Comparison of ENCODE assay signal across 8 cellular contexts in the genomic region with DNA sequence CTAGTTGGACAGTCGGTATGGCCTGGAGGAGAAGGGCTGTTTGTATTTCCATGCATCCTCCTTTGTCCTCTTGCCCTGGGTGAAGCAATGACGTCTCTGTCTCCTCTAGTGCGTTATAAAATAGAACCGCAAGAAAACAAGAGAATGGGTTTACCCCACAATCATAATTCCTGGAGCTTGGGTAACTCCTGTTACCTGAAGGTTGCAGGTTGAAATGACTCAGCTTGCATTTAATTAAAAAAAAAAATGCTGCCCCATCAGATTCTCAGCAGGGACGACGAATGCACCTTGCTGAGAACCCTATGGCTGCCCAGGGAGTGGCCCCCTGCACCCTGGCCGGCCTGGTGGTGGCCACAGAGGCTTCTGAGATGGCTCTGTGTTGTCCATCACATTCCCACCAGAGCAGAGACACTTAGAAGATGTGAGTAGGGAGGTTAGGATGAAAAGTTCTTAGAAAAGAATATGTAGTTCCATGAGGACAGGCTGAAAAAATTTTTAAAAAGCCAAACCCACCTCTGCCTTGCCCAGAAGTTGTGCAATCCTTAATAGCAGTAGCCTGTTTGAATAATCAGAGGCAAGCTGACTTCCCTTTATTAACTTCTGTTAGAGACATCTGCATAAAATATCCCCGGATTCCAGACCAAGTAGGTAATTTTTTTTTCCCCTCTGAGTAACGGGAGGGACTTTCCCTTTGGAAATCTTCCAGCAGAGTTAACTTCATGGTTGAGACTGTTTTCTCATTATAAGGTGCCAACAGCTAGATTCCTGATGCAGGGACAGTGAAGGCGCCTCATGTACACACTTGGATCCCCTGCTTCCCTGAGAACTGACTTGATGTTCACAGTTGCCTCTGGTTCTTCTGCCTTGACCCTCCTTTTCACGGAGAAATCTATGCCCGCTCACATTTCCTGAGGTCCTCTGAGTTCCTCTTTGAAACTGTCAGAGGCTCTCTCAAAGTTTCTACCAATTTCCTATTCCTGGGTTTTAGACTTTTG.
DNase-seq lines count a peak whose midpoint lies in the region; ATAC-seq and TF ChIP-seq lines count a peak whose summit lies in the region.

No MANE protein-coding gene starts in this region.

- peaks cover 0 to 8% (median 0%) of the 10 kb centered on the region in 9 donors for H3K36me3 ChIP-seq in heart right ventricle

- H3K27ac Mint-ChIP-seq in activated T-cell treated with anti-CD3 and anti-CD28 coated beads, Interleukin-2, amount 50 U/mL, for 72 hours: peak overlapping the region; percentile 92
- peak overlapping the region; percentile 100 for H3K27ac Mint-ChIP-seq in activated T-helper 17 cell treated with anti-CD3 and anti-CD28 coated beads, Interleukin-2, amount 50 U/mL, for 72 hours

- H3K4me3 Mint-ChIP-seq in activated T-cell treated with anti-CD3 and anti-CD28 coated beads, Interleukin-2, amount 50 U/mL, for 72 hours: peak overlapping the region; percentile 80 to 90
- H3K4me3 Mint-ChIP-seq in activated T-helper 17 cell treated with anti-CD3 and anti-CD28 coated beads, Interleukin-2, amount 50 U/mL, for 72 hours: peak overlapping the region; percentile 94

- H3K4me3 ChIP-seq in heart right ventricle: peak overlapping the region in 6 of 10 donors; percentile 8 to 28 (median 22)
- H3K4me3 ChIP-seq in skeletal muscle cell (ENCODE audit: low read depth, low read length): no peak overlapping the region

- TF ChIP-seq CTCF in heart right ventricle (IDR thresholded peaks at IDR 0.05): no peak

- H3K36me3 Mint-ChIP-seq in activated T-cell treated with anti-CD3 and anti-CD28 coated beads, Interleukin-2, amount 50 U/mL, for 72 hours (ENCODE audit: insufficient read depth in 2 of 2): peaks cover 7 to 17% of the 10 kb centered on the region in 2 donors
- peaks cover 65% of the 10 kb centered on the region for H3K36me3 Mint-ChIP-seq in activated T-helper 17 cell treated with anti-CD3 and anti-CD28 coated beads, Interleukin-2, amount 50 U/mL, for 72 hours (ENCODE audit: low read depth)

- H3K4me1 ChIP-seq in heart right ventricle: peaks cover 8 to 77% (median 42%) of the 10 kb centered on the region in 9 donors

- peak overlapping the region; percentile 32 to 94 (median 81) for H3K27ac ChIP-seq in heart right ventricle

- no peak for DNase-seq in activated T-cell treated with anti-CD3 and anti-CD28 coated beads, Interleukin-2, amount 50 U/mL, for 72 hours
- no peak for DNase-seq in activated T-cell treated with anti-CD3 and anti-CD28 coated beads for 4 hours
- DNase-seq in heart right ventricle: peak in 1 of 2 donors; percentile 31
- peak; percentile 65 for DNase-seq in skeletal muscle cell (ENCODE audit: low read depth)
- DNase-seq in stimulated activated CD4-positive, alpha-beta T cell treated with anti-CD3 and anti-CD28 coated beads, Interleukin-4, amount 100 ng/mL, for 1 hour: no peak

- no peaks in the 10 kb centered on the region for H3K27me3 Mint-ChIP-seq in activated T-cell treated with anti-CD3 and anti-CD28 coated beads, Interleukin-2, amount 50 U/mL, for 72 hours (ENCODE audit: low read depth)
- no peaks in the 10 kb centered on the region for H3K27me3 Mint-ChIP-seq in activated T-helper 17 cell treated with anti-CD3 and anti-CD28 coated beads, Interleukin-2, amount 50 U/mL, for 72 hours

- no peaks in the 10 kb centered on the region for H3K27me3 ChIP-seq in heart right ventricle

- no peaks in the 10 kb centered on the region for H3K9me3 Mint-ChIP-seq in activated T-cell treated with anti-CD3 and anti-CD28 coated beads, Interleukin-2, amount 50 U/mL, for 72 hours
- no peaks in the 10 kb centered on the region for H3K9me3 Mint-ChIP-seq in activated T-helper 17 cell treated with anti-CD3 and anti-CD28 coated beads, Interleukin-2, amount 50 U/mL, for 72 hours

- intact Hi-C loops in heart right ventricle (cut with DNase I): loop anchor here in 2 of 10 donors (1.0 to 5.0 kb wide), 2 partner anchors 10 to 76 kb away; no protein-coding TSS in a partner anchor

- peaks cover 69% of the 10 kb centered on the region for H3K4me1 Mint-ChIP-seq in activated T-cell treated with anti-CD3 and anti-CD28 coated beads, Interleukin-2, amount 50 U/mL, for 72 hours (ENCODE audit: low read depth)
- H3K4me1 Mint-ChIP-seq in activated T-helper 17 cell treated with anti-CD3 and anti-CD28 coated beads, Interleukin-2, amount 50 U/mL, for 72 hours: peaks cover 42% of the 10 kb centered on the region

- WGBS in heart right ventricle, 2 donors: 41 to 50% methylated on average over 12 of the region's 12 CpGs

- no peaks in the 10 kb centered on the region for H3K9me3 ChIP-seq in heart right ventricle

- peak; percentile 54 to 71 for ATAC-seq in activated T-cell treated with anti-CD3 and anti-CD28 coated beads, Interleukin-2, amount 50 U/mL, for 72 hours (replicated peaks in 1 of 2)
- peak; percentile 73 for ATAC-seq in activated T-helper 17 cell treated with anti-CD3 and anti-CD28 coated beads, Interleukin-2, amount 50 U/mL, for 72 hours (replicated peaks)
- ATAC-seq in heart right ventricle (peak; percentile 40 to 83 (median 74)), HG03469 (IDR thresholded peaks at IDR 0.05; ENCODE audit: unreplicated experiment) (no peak), GM21786 (IDR thresholded peaks at IDR 0.05; ENCODE audit: unreplicated experiment) (no peak)

Comparison
In these comparisons a context has a peak if more than half of its experiments do, and no peak if none do; other contexts are left out.
1. ATAC-seq: peak in activated T-cell treated with anti-CD3 and anti-CD28 coated beads, Interleukin-2, amount 50 U/mL, for 72 hours (2 of 2), activated T-helper 17 cell treated with anti-CD3 and anti-CD28 coated beads, Interleukin-2, amount 50 U/mL, for 72 hours (single experiment) and heart right ventricle (8 of 8); none in HG03469 (single experiment) and GM21786 (single experiment).